10 cellular contexts compared by ENCODE assay signal in the genomic region with DNA sequence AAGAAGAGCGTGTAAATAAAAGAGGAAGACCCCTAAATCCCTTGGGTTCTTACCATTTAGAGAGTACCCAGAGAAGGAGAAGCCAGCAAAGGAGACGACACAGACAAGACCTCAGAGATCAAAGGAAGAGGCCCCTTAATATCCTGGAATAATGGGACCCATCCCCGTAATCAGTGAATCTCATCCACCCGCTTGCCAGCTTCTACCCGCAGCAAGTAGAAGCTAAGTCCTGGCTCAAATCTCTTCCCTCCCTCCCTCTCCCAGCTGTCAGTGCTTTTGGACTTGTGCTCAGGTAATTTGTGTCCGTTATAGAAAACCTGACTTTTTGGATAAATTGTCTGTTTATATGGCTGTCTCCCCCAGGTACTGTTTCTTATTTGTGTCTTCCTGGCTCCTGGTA. TPM values are rescaled to one million over a fixed set of nuclear protein-coding genes. Genes with fewer than 3 reads are reported as not detected.
A peak's percentile ranks its signal among the peaks of the same experiment; 100 is the strongest.
DNase-seq lines count a peak whose midpoint lies in the region; ATAC-seq and TF ChIP-seq lines count a peak whose summit lies in the region.
"Had no signal": no experiment of that assay in that cellular context is flagged by ENCODE, and none has a peak within 500 bp of the region (broad histone marks: within the 10 kb centered on the region; RNA-seq: fewer than 3 reads in every experiment).

No MANE protein-coding gene starts in this region.

- WGBS in thyroid gland, 2 donors, result 93% methylated on average over 6 of the region's 6 CpGs

- H3K36me3 Mint-ChIP-seq in activated T-cell treated with anti-CD3 and anti-CD28 coated beads, Interleukin-2, amount 50 U/mL, for 24 hours (ENCODE audit: low read depth), result peaks cover 48% of the 10 kb centered on the region
- peaks cover 3% of the 10 kb centered on the region for H3K36me3 Mint-ChIP-seq in activated T-cell treated with anti-CD3 and anti-CD28 coated beads, Interleukin-2, amount 50 U/mL, for 4 hours (ENCODE audit: insufficient read depth)
- peaks cover 38% of the 10 kb centered on the region for H3K36me3 Mint-ChIP-seq in activated T-helper 1 cell treated with anti-CD3 and anti-CD28 coated beads, Interleukin-12 subunit alpha, Interleukin-12 subunit beta, Interleukin-2, Interleukin-4 antibody, amounts not matched to agents 30 ng/mL and 10 ng/mL and 1 ng/mL, durations not matched to agents 14 hours and 24 hours and 36 hours (ENCODE audit: low read depth)

- no peak for TF ChIP-seq CTCF in lower lobe of right lung (IDR thresholded peaks at IDR 0.05)
- no peak for TF ChIP-seq CTCF in thyroid gland (IDR thresholded peaks at IDR 0.05)

- TF ChIP-seq POLR2A in thyroid gland (IDR thresholded peaks at IDR 0.05), result no peak

- H3K4me1 Mint-ChIP-seq in activated T-cell treated with anti-CD3 and anti-CD28 coated beads, Interleukin-2, amount 50 U/mL, for 24 hours (ENCODE audit: low read depth), result peaks cover 66% of the 10 kb centered on the region
- peaks cover 62% of the 10 kb centered on the region for H3K4me1 Mint-ChIP-seq in activated T-cell treated with anti-CD3 and anti-CD28 coated beads, Interleukin-2, amount 50 U/mL, for 4 hours (ENCODE audit: low read depth)
- peaks cover 78% of the 10 kb centered on the region for H3K4me1 Mint-ChIP-seq in activated T-helper 1 cell treated with anti-CD3 and anti-CD28 coated beads, Interleukin-12 subunit alpha, Interleukin-12 subunit beta, Interleukin-2, Interleukin-4 antibody, amounts not matched to agents 30 ng/mL and 10 ng/mL and 1 ng/mL, durations not matched to agents 14 hours and 24 hours and 36 hours (ENCODE audit: low read depth)

- H3K9me3 Mint-ChIP-seq in activated T-cell treated with anti-CD3 and anti-CD28 coated beads, Interleukin-2, amount 50 U/mL, for 24 hours, result no peaks in the 10 kb centered on the region
- H3K9me3 Mint-ChIP-seq in activated T-cell treated with anti-CD3 and anti-CD28 coated beads, Interleukin-2, amount 50 U/mL, for 4 hours, result no peaks in the 10 kb centered on the region
- no peaks in the 10 kb centered on the region for H3K9me3 Mint-ChIP-seq in activated T-helper 1 cell treated with anti-CD3 and anti-CD28 coated beads, Interleukin-12 subunit alpha, Interleukin-12 subunit beta, Interleukin-2, Interleukin-4 antibody, amounts not matched to agents 30 ng/mL and 10 ng/mL and 1 ng/mL, durations not matched to agents 14 hours and 24 hours and 36 hours

- DNase-seq in activated T-cell treated with anti-CD3 and anti-CD28 coated beads, Interleukin-2, amount 50 U/mL, for 24 hours, result no peak
- no peak for DNase-seq in activated T-cell treated with anti-CD3 and anti-CD28 coated beads, Interleukin-2, amount 50 U/mL, for 4 hours
- no peak for DNase-seq in activated T-helper 1 cell treated with anti-CD3 and anti-CD28 coated beads, Interleukin-12 subunit alpha, Interleukin-12 subunit beta, Interleukin-2, Interleukin-4 antibody, amounts not matched to agents 30 ng/mL and 10 ng/mL and 1 ng/mL, durations not matched to agents 14 hours and 24 hours and 36 hours (ENCODE audit: low spot score)
- no peak for DNase-seq in lower lobe of right lung
- no peak for DNase-seq in thyroid gland
- no peak for DNase-seq in NCI-H187 (lab: John Stamatoyannopoulos, UW)
- no peak for DNase-seq in pons (ENCODE audit: low spot score)
- DNase-seq: activated CD4-positive, CD25-positive, alpha-beta regulatory T cell; central memory CD4-positive, alpha-beta T cell had no signal

- peak overlapping the region; percentile 98 for H3K27ac Mint-ChIP-seq in activated T-cell treated with anti-CD3 and anti-CD28 coated beads, Interleukin-2, amount 50 U/mL, for 24 hours
- peak overlapping the region; percentile 100 for H3K27ac Mint-ChIP-seq in activated T-helper 1 cell treated with anti-CD3 and anti-CD28 coated beads, Interleukin-12 subunit alpha, Interleukin-12 subunit beta, Interleukin-2, Interleukin-4 antibody, amounts not matched to agents 30 ng/mL and 10 ng/mL and 1 ng/mL, durations not matched to agents 14 hours and 24 hours and 36 hours

- H3K27ac ChIP-seq in lower lobe of right lung (peak overlapping the region; percentile 98), thyroid gland (peak overlapping the region in 2 of 3 donors; percentile 92 to 95)

- no peak overlapping the region for H3K4me3 ChIP-seq in lower lobe of right lung
- H3K4me3 ChIP-seq in thyroid gland (replicated peaks in 1 of 3), result no peak overlapping the region

- no peaks in the 10 kb centered on the region for H3K27me3 ChIP-seq in lower lobe of right lung (ENCODE audit: low read depth)
- H3K27me3 ChIP-seq in thyroid gland, result no peaks in the 10 kb centered on the region

- H3K27me3 Mint-ChIP-seq in activated T-cell treated with anti-CD3 and anti-CD28 coated beads, Interleukin-2, amount 50 U/mL, for 24 hours, result no peaks in the 10 kb centered on the region
- H3K27me3 Mint-ChIP-seq in activated T-cell treated with anti-CD3 and anti-CD28 coated beads, Interleukin-2, amount 50 U/mL, for 4 hours (ENCODE audit: low read depth), result no peaks in the 10 kb centered on the region
- H3K27me3 Mint-ChIP-seq in activated T-helper 1 cell treated with anti-CD3 and anti-CD28 coated beads, Interleukin-12 subunit alpha, Interleukin-12 subunit beta, Interleukin-2, Interleukin-4 antibody, amounts not matched to agents 30 ng/mL and 10 ng/mL and 1 ng/mL, durations not matched to agents 14 hours and 24 hours and 36 hours (ENCODE audit: insufficient read depth), result no peaks in the 10 kb centered on the region

- H3K36me3 ChIP-seq in lower lobe of right lung, result peaks cover 1% of the 10 kb centered on the region
- no peaks in the 10 kb centered on the region for H3K36me3 ChIP-seq in thyroid gland

- ATAC-seq in activated T-cell treated with anti-CD3 and anti-CD28 coated beads, Interleukin-2, amount 50 U/mL, for 4 hours, result no peak
- ATAC-seq in lower lobe of right lung, result no peak
- no peak for ATAC-seq in HG02970 (IDR thresholded peaks at IDR 0.05; ENCODE audit: low FRiP score, unreplicated experiment)

- peak overlapping the region; percentile 90 for H3K4me3 Mint-ChIP-seq in activated T-cell treated with anti-CD3 and anti-CD28 coated beads, Interleukin-2, amount 50 U/mL, for 24 hours
- H3K4me3 Mint-ChIP-seq in activated T-cell treated with anti-CD3 and anti-CD28 coated beads, Interleukin-2, amount 50 U/mL, for 4 hours, result no peak overlapping the region
- peak overlapping the region; percentile 90 for H3K4me3 Mint-ChIP-seq in activated T-helper 1 cell treated with anti-CD3 and anti-CD28 coated beads, Interleukin-12 subunit alpha, Interleukin-12 subunit beta, Interleukin-2, Interleukin-4 antibody, amounts not matched to agents 30 ng/mL and 10 ng/mL and 1 ng/mL, durations not matched to agents 14 hours and 24 hours and 36 hours

- intact Hi-C loops in activated T-helper 1 cell treated with anti-CD3 and anti-CD28 coated beads, Interleukin-12 subunit alpha, Interleukin-12 subunit beta, Interleukin-2, Interleukin-4 antibody, amounts not matched to agents 30 ng/mL and 10 ng/mL and 1 ng/mL, durations not matched to agents 14 hours and 24 hours and 36 hours (cut with micrococcal nuclease), result no loop called here
- intact Hi-C loops in lower lobe of right lung (cut with DNase I), result no loop called here
- intact Hi-C loops in thyroid gland (cut with DNase I), result loop anchor here (10.0 kb wide), 1 partner anchor 48 kb away; no protein-coding TSS in a partner anchor

- H3K9me3 ChIP-seq in lower lobe of right lung (no peaks in the 10 kb centered on the region), thyroid gland (no peaks in the 10 kb centered on the region)

- H3K4me1 ChIP-seq in lower lobe of right lung, result peaks cover 79% of the 10 kb centered on the region
- peaks cover 27 to 69% of the 10 kb centered on the region in 2 donors for H3K4me1 ChIP-seq in thyroid gland

RNA-seq across cellular contexts. Expression of a gene that starts 1.9 kb away (rescaled TPM):
- total RNA-seq in activated T-cell treated with anti-CD3 and anti-CD28 coated beads, Interleukin-2, amount 50 U/mL, for 4 hours, result 10 to 100 TPM; 16.0 to 18.2 (median 16.4) TPM
- total RNA-seq in activated T-helper 1 cell treated with anti-CD3 and anti-CD28 coated beads, Interleukin-12 subunit alpha, Interleukin-12 subunit beta, Interleukin-2, Interleukin-4 antibody, amounts not matched to agents 30 ng/mL and 10 ng/mL and 1 ng/mL, durations not matched to agents 14 hours and 24 hours and 36 hours, result 21.2 and 23.7 TPM in 2 replicates
- 23.3 TPM for total RNA-seq in lower lobe of right lung
- 10 to 100 TPM; 32.8 to 43.7 (median 41.0) TPM for total RNA-seq in thyroid gland

RNA-seq across cellular contexts. Expression of a gene that starts 2.3 kb away (rescaled TPM):
- total RNA-seq in activated T-cell treated with anti-CD3 and anti-CD28 coated beads, Interleukin-2, amount 50 U/mL, for 4 hours, result 1 to 10 TPM; 5.8 to 7.5 (median 7.3) TPM
- total RNA-seq in activated T-helper 1 cell treated with anti-CD3 and anti-CD28 coated beads, Interleukin-12 subunit alpha, Interleukin-12 subunit beta, Interleukin-2, Interleukin-4 antibody, amounts not matched to agents 30 ng/mL and 10 ng/mL and 1 ng/mL, durations not matched to agents 14 hours and 24 hours and 36 hours, result 14.5 and 16.7 TPM in 2 replicates
- total RNA-seq in lower lobe of right lung, result 20.7 TPM
- 10 to 100 TPM; 10.3 to 13.7 (median 11.8) TPM for total RNA-seq in thyroid gland
